ENCODE assay signal across 13 cellular contexts in the genomic region with DNA sequence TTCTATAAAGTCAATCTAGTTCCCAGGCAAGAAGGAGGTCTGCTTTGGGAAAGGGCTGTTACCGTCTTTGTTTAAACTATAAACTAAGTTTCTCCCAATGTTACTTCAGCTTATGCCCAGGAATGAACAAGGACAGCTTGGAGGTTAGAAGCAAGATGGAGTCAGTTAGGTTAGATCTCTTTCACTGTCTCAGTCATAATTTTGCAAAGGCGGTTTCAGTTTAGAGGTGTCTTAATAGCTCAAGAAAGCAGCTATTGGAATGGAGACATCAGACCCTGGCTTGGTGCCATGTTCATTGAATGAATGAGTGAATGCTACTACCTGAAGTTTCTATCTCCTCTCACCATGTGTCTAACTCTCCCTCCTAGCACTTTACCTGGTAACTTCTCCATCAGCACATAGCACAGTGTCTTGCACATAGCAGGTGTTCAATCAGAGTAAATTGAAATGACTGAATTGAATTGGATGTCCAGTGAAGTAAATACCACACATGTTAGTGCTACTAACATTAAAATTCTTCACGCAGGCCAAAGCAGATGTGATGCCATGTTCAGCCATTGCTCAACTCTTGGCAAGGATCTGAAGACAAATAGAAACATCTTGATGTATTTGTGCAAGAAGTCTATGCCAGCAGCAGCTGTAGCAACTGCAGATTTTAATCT. TPM values are rescaled to one million over a fixed set of nuclear protein-coding genes. Genes with fewer than 3 reads are reported as not detected.
DNase-seq lines count a peak whose midpoint lies in the region; ATAC-seq, FAIRE-seq and TF ChIP-seq lines count a peak whose summit lies in the region.
"Had no signal": no experiment of that assay in that cellular context is flagged by ENCODE, and none has a peak within 500 bp of the region (broad histone marks: within the 10 kb centered on the region; RNA-seq: fewer than 3 reads in every experiment).

No MANE protein-coding gene starts in this region.

- CTCF ChIA-PET in SK-N-SH (lab: Yijun Ruan, JAX) (interaction anchor here (5.1 to 9.6 kb wide), 2 partner anchors 12 to 156 kb away, joined by 21 to 129 read pairs; no protein-coding TSS in a partner anchor), Calu3 (lab: Charles Lee) (no interaction called here)

- H3K4me1 ChIP-seq in SK-N-SH (ENCODE audit: control insufficient read depth in 1 of 2, insufficient read depth in 2 of 2, low read depth in 1 of 2, low read length in 1 of 2) (peaks cover 0 to 17% of the 10 kb centered on the region in 2 experiments; a peak in 2 of 4 replicates), gastroesophageal sphincter (peaks cover 3 to 58% (median 18%) of the 10 kb centered on the region in 3 donors)
- H3K4me1 ChIP-seq: BLaER1 had no signal

- H3K27me3 ChIP-seq in SK-N-SH (ENCODE audit: insufficient read depth), result no peaks in the 10 kb centered on the region
- H3K27me3 ChIP-seq in gastroesophageal sphincter, result no peaks in the 10 kb centered on the region
- H3K27me3 ChIP-seq: BLaER1 had no signal

- no TSS peak for BruUV-seq in Calu3 (replicated peaks; lab: Mats Ljungman, UMichigan)

- TF ChIP-seq CTCF in SK-N-SH (IDR thresholded peaks at IDR 0.05) (no peak), gastroesophageal sphincter (IDR thresholded peaks at IDR 0.05) (no peak), Calu3 (IDR thresholded peaks at IDR 0.05; ENCODE audit: unreplicated experiment) (no peak)

- H3K36me3 ChIP-seq in SK-N-SH (replicated peaks in 1 of 2; ENCODE audit: control insufficient read depth in 1 of 2, insufficient read depth in 2 of 2, low read length in 1 of 2) (no peaks in the 10 kb centered on the region), gastroesophageal sphincter (no peaks in the 10 kb centered on the region)
- H3K36me3 ChIP-seq: BLaER1, cardiac muscle cell had no signal

- no peak for ATAC-seq in activated T-cell treated with anti-CD3 and anti-CD28 coated beads, Interleukin-2, amount 50 U/mL, for 72 hours (replicated peaks in 1 of 2)
- peak; percentile 72 for ATAC-seq in gastroesophageal sphincter

- H3K9ac ChIP-seq in SK-N-SH, result no peak overlapping the region
- H3K9ac ChIP-seq: BLaER1 had no signal

- H3K9me3 ChIP-seq in SK-N-SH, result no peaks in the 10 kb centered on the region
- no peaks in the 10 kb centered on the region for H3K9me3 ChIP-seq in gastroesophageal sphincter
- H3K9me3 ChIP-seq: BLaER1 had no signal

- no peak overlapping the region for H3K4me3 Mint-ChIP-seq in activated T-cell treated with anti-CD3 and anti-CD28 coated beads, Interleukin-2, amount 50 U/mL, for 72 hours
- H3K4me3 Mint-ChIP-seq in Calu3 (ENCODE audit: low read depth, unreplicated experiment), result no peak overlapping the region

- peak; percentile 53 for FAIRE-seq in urothelium cell line (lab: Jason Lieb, UNC)
- FAIRE-seq: GM19239 had no signal

- H3K4me3 ChIP-seq in SK-N-SH (ENCODE audit: low read depth in 2 of 2, low read length in 1 of 2), result no peak overlapping the region
- H3K4me3 ChIP-seq in gastroesophageal sphincter, result no peak overlapping the region
- H3K4me3 ChIP-seq: BLaER1, cardiac muscle cell had no signal

- TF ChIP-seq EP300 in SK-N-SH (IDR thresholded peaks at IDR 0.05; ENCODE audit: borderline replicate concordance in 1 of 2, low read depth in 1 of 2, low read length in 1 of 2) (no peak), gastroesophageal sphincter (IDR thresholded peaks at IDR 0.05) (no peak)

- no peaks in the 10 kb centered on the region for H4K20me1 ChIP-seq in SK-N-SH (ENCODE audit: insufficient read depth)
- H4K20me1 ChIP-seq: BLaER1 had no signal

- POLR2A ChIA-PET in SK-N-SH (lab: Yijun Ruan, JAX), result no interaction called here

- DNase-seq in activated T-cell treated with anti-CD3 and anti-CD28 coated beads, Interleukin-2, amount 50 U/mL, for 72 hours, result no peak
- no peak for DNase-seq in activated T-cell treated with anti-CD3 and anti-CD28 coated beads, Interleukin-2, amount 50 U/mL, for 1 hour
- DNase-seq in SK-N-SH, result no peak
- no peak for DNase-seq in urothelium cell line (ENCODE audit: low spot score)
- no peak for DNase-seq in OCI-M1 (lab: John Stamatoyannopoulos, UW)
- no peak for DNase-seq in NCI-H1694 treated with DMSO at 0.1 percent for 48 hours (lab: John Stamatoyannopoulos, UW)
- DNase-seq in Calu3, result no peak
- DNase-seq: NCI-H1436 had no signal

- no peak overlapping the region for H2AFZ ChIP-seq in SK-N-SH (ENCODE audit: low read depth)

- no peak for TF ChIP-seq RAD21 in SK-N-SH (IDR thresholded peaks at IDR 0.05; ENCODE audit: low read length)

- peaks cover 16% of the 10 kb centered on the region for H3K27me3 Mint-ChIP-seq in activated T-cell treated with anti-CD3 and anti-CD28 coated beads, Interleukin-2, amount 50 U/mL, for 72 hours (ENCODE audit: low read depth)
- peaks cover 19% of the 10 kb centered on the region for H3K27me3 Mint-ChIP-seq in Calu3 (ENCODE audit: unreplicated experiment)

- 69% methylated on average over 3 of the region's 3 CpGs for WGBS in SK-N-SH (ENCODE audit: low lambda C conversion rate)
- WGBS in gastroesophageal sphincter (ENCODE audit: low coverage in 1 of 2), 2 donors, result 75 to 79% methylated on average over 3 of the region's 3 CpGs

- H3K4me1 Mint-ChIP-seq in activated T-cell treated with anti-CD3 and anti-CD28 coated beads, Interleukin-2, amount 50 U/mL, for 72 hours (ENCODE audit: low read depth), result peaks cover 29% of the 10 kb centered on the region
- peaks cover 49% of the 10 kb centered on the region for H3K4me1 Mint-ChIP-seq in Calu3 (ENCODE audit: low read depth, unreplicated experiment)

- H3K79me2 ChIP-seq in SK-N-SH (ENCODE audit: insufficient read depth), result no peaks in the 10 kb centered on the region

- intact Hi-C loops in Calu3 (cut with micrococcal nuclease; ENCODE audit: unreplicated experiment), result no loop called here

- H3K4me2 ChIP-seq in SK-N-SH, result 0 out of 2 replicates have a peak overlapping the region, but pooled peaks have one; percentile 48
- H3K4me2 ChIP-seq: BLaER1 had no signal

- no peaks in the 10 kb centered on the region for H3K9me3 Mint-ChIP-seq in activated T-cell treated with anti-CD3 and anti-CD28 coated beads, Interleukin-2, amount 50 U/mL, for 72 hours
- H3K9me3 Mint-ChIP-seq in Calu3 (ENCODE audit: low read depth, unreplicated experiment), result peaks cover 2% of the 10 kb centered on the region

- peak overlapping the region; percentile 21 for H3K27ac Mint-ChIP-seq in activated T-cell treated with anti-CD3 and anti-CD28 coated beads, Interleukin-2, amount 50 U/mL, for 72 hours
- H3K27ac Mint-ChIP-seq in Calu3 (ENCODE audit: unreplicated experiment), result no peak overlapping the region

- peaks cover 16% of the 10 kb centered on the region for H3F3A ChIP-seq in SK-N-SH (replicated peaks; ENCODE audit: insufficient read depth)

- H3K9me2 ChIP-seq in SK-N-SH, result no peaks in the 10 kb centered on the region

- H3K27ac ChIP-seq in SK-N-SH (ENCODE audit: low read depth in 2 of 2, low read length in 1 of 2) (peak overlapping the region in 1 of 2 experiments; percentile 67; a peak in 3 of 4 replicates), gastroesophageal sphincter (peak overlapping the region; percentile 36 to 77 (median 70))
- H3K27ac ChIP-seq: BLaER1, cardiac muscle cell had no signal

- no peaks in the 10 kb centered on the region for H3K36me3 Mint-ChIP-seq in activated T-cell treated with anti-CD3 and anti-CD28 coated beads, Interleukin-2, amount 50 U/mL, for 72 hours (ENCODE audit: insufficient read depth in 2 of 2)
- H3K36me3 Mint-ChIP-seq in Calu3 (ENCODE audit: insufficient read depth, unreplicated experiment), result peaks cover 5% of the 10 kb centered on the region

- TF ChIP-seq POLR2A in gastroesophageal sphincter (IDR thresholded peaks at IDR 0.05), result no peak

TF ChIP-seq in SK-N-SH, 30 proteins besides CTCF, POLR2A, EP300 and RAD21 (continues in another document):
- TF ChIP-seq POLR2AphosphoS5 (IDR thresholded peaks at IDR 0.05; ENCODE audit: low read depth, low read length) (0 out of 2 replicates have a peak, but pooled peaks have one; percentile 24), SIN3A (IDR thresholded peaks at IDR 0.05; ENCODE audit: borderline replicate concordance, low read depth, low read length) (no peak), NRF1 (IDR thresholded peaks at IDR 0.05; ENCODE audit: low read depth, low read length) (no peak), TCF12 (IDR thresholded peaks at IDR 0.05) (peak; percentile 77), FOXM1 (IDR thresholded peaks at IDR 0.05; ENCODE audit: low read depth) (no peak), JUND (IDR thresholded peaks at IDR 0.05) (0 out of 2 replicates have a peak, but pooled peaks have one; percentile 9)
- TF ChIP-seq, protein P1, sequence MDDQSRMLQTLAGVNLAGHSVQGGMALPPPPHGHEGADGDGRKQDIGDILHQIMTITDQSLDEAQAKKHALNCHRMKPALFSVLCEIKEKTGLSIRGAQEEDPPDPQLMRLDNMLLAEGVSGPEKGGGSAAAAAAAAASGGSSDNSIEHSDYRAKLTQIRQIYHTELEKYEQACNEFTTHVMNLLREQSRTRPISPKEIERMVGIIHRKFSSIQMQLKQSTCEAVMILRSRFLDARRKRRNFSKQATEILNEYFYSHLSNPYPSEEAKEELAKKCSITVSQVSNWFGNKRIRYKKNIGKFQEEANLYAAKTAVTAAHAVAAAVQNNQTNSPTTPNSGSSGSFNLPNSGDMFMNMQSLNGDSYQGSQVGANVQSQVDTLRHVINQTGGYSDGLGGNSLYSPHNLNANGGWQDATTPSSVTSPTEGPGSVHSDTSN (IDR thresholded peaks at IDR 0.05), result peak; percentile 41; the same call in 1 of the 2 replicates
- TF ChIP-seq, protein P2, sequence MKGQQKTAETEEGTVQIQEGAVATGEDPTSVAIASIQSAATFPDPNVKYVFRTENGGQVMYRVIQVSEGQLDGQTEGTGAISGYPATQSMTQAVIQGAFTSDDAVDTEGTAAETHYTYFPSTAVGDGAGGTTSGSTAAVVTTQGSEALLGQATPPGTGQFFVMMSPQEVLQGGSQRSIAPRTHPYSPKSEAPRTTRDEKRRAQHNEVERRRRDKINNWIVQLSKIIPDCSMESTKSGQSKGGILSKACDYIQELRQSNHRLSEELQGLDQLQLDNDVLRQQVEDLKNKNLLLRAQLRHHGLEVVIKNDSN (IDR thresholded peaks at IDR 0.05; ENCODE audit: borderline replicate concordance, low read depth), result no peak

RNA-seq across cellular contexts. Expression of a gene that starts 28.2 kb away (rescaled TPM):
- under 1 TPM in 1 of 2 donors, not detected in 1; 0.25 TPM for total RNA-seq in activated T-cell treated with anti-CD3 and anti-CD28 coated beads, Interleukin-2, amount 50 U/mL, for 72 hours
- polyA plus RNA-seq in SK-N-SH (2012; rRNA removed), result 0.16 and 0.46 TPM in 2 replicates
- polyA plus RNA-seq in SK-N-SH (2012; cell fraction: cytosol; rRNA removed), result 0.05 and 0.23 TPM in 2 replicates
- polyA plus RNA-seq in SK-N-SH (2012; cell fraction: nucleus; rRNA removed), result 2.1 and 3.1 TPM in 2 replicates
- total RNA-seq in gastroesophageal sphincter, result 100 to 1,000 TPM in 1 of 4 donors, 10 to 100 TPM in 3; 20.4 to 127 (median 77.6) TPM
- total RNA-seq in Calu3 (2022), result not detected in 2 replicates
- total RNA-seq: glomerular endothelial cell had no signal

Comparison
In these comparisons a context has a peak if more than half of its experiments do, and no peak if none do; other contexts are left out.
1. RNA of a gene that starts 28.2 kb away (total RNA-seq): 20.4 to 127 TPM in gastroesophageal sphincter; not detected in Calu3 and 0.25 TPM in activated T-cell treated with anti-CD3 and anti-CD28 coated beads, Interleukin-2, amount 50 U/mL, for 72 hours; every median in the first group is over 10 times any median in the second.